Comparison of ENCODE assay signal across 20 cellular contexts in the genomic region with DNA sequence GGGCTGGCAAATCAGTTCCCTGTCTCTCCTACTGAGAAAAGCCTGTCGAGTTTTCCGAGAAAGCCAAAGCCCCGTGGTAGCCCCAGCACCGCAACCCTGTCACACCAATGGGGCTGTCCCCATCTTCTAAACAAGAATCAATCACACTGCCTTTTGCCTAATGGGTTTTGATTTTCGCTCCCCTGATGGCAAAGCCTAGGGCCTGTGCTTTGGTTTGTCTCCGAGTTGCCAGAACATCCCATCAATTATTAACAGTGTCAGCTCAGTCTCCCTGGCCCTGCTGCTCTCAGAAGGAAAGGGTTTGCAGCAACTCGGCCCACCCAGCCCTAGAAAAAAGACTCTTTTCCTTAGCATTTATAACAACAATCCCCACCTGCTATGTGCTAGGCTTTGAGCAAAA. TPM values are rescaled to one million over a fixed set of nuclear protein-coding genes. Genes with fewer than 3 reads are reported as not detected.
"Had no signal": no experiment of that assay in that cellular context is flagged by ENCODE, and none has a peak within 500 bp of the region (broad histone marks: within the 10 kb centered on the region; RNA-seq: fewer than 3 reads in every experiment).

No MANE protein-coding gene starts in this region.

- H3K36me3 Mint-ChIP-seq: immature natural killer cell, type B pancreatic cell had no signal

- H3K4me1 ChIP-seq: colonic mucosa had no signal

- H3K27me3 ChIP-seq: gastrocnemius medialis, thyroid gland, vagina had no signal

- H3K4me1 Mint-ChIP-seq: nephron had no signal

- H3K36me3 ChIP-seq: colonic mucosa, gastrocnemius medialis, suprapubic skin, thyroid gland, vagina had no signal

- H3K27ac Mint-ChIP-seq: immature natural killer cell, naive B cell, nephron, type B pancreatic cell had no signal

- DNase-seq: colonic mucosa; dermis blood vessel endothelial cell; effector CD4-positive, alpha-beta T cell; gastrocnemius medialis; immature natural killer cell; left ventricle myocardium superior; mesendoderm; naive B cell; posterior cingulate gyrus; right cardiac atrium; stimulated activated CD4-positive, alpha-beta T cell treated with anti-CD3 and anti-CD28 coated beads, Interleukin-2, amount 100 ng/mL, for 48 hours; stimulated activated naive CD4-positive, alpha-beta T cell treated with Interleukin-2 at 50 U/mL for 16 hours; thyroid gland had no signal

- H3K27ac ChIP-seq: colonic mucosa, gastrocnemius medialis, suprapubic skin, thyroid gland, vagina had no signal

- H3K4me3 Mint-ChIP-seq: immature natural killer cell, naive B cell, nephron, type B pancreatic cell had no signal

- ATAC-seq: gastrocnemius medialis, left ventricle myocardium superior, right cardiac atrium had no signal

- FAIRE-seq: keratinocyte had no signal

- H3K4me3 ChIP-seq: colonic mucosa, gastrocnemius medialis, smooth muscle cell, suprapubic skin, thyroid gland, vagina had no signal

- H3K4me2 ChIP-seq: smooth muscle cell had no signal

- H3K9me3 ChIP-seq: colonic mucosa, gastrocnemius medialis, suprapubic skin, thyroid gland, vagina had no signal

- H3K9me3 Mint-ChIP-seq: nephron, type B pancreatic cell had no signal

RNA-seq across cellular contexts. Expression of gene KCNB1, which starts 4.2 kb away (rescaled TPM):
- total RNA-seq: dermis blood vessel endothelial cell, fibroblast of villous mesenchyme, smooth muscle cell had no signal
- polyA plus RNA-seq: immature natural killer cell, keratinocyte, smooth muscle cell had no signal
